8 cellular contexts compared by ENCODE assay signal in genomic region chr1:202135221-202135721, GRCh38. TPM values are rescaled to one million over a fixed set of nuclear protein-coding genes. Genes with fewer than 3 reads are reported as not detected.
DNase-seq lines count a peak whose midpoint lies in the region; ATAC-seq, FAIRE-seq and TF ChIP-seq lines count a peak whose summit lies in the region.

No MANE protein-coding gene starts in this region.

- ATAC-seq in HG03469 (IDR thresholded peaks at IDR 0.05; ENCODE audit: unreplicated experiment), result no peak

- peak; percentile 94 for TF ChIP-seq CTCF in D721Med (IDR thresholded peaks at IDR 0.05; ENCODE audit: insufficient read depth, missing control alignments)

- DNase-seq in D721Med (ENCODE audit: insufficient read length, low spot score), result peak; percentile 99
- DNase-seq in H4 (ENCODE audit: low spot score), result peak; percentile 53
- peak; percentile 63 to 64 for DNase-seq in NCI-H187 (lab: John Stamatoyannopoulos, UW)
- peak; percentile 43 for DNase-seq in T1000 (lab: John Stamatoyannopoulos, UW)
- peak; percentile 30 for DNase-seq in brain pericyte (ENCODE audit: low read depth, low spot score)
- DNase-seq in iPS-NIHi11 (ENCODE audit: low spot score), result peak; percentile 93
- DNase-seq in smooth muscle cell of the brain vasculature (ENCODE audit: low read depth, low spot score), result peak; percentile 40

- FAIRE-seq in D721Med (lab: Jason Lieb, UNC), result no peak

RNA-seq across cellular contexts. Expression of gene ARL8A, which starts 9.3 kb away (rescaled TPM):
- total RNA-seq in H4 (2014; rRNA removed; shearing (Covaris generic)), result 19.4 and 21.6 TPM in 2 replicates

RNA-seq across cellular contexts. Expression of gene GPR37L1, which starts 12.6 kb away (rescaled TPM):
- 0.02 TPM in 1 of 2 replicates, not detected in the other for total RNA-seq in H4 (2014; rRNA removed; shearing (Covaris generic))

RNA-seq across cellular contexts. Expression of gene PTPN7, which starts 25.1 kb away (rescaled TPM):
- total RNA-seq in H4 (2014; rRNA removed; shearing (Covaris generic)), result 0.12 TPM in 2 replicates

RNA-seq across cellular contexts. Expression of gene LGR6, which starts 58.3 kb away (rescaled TPM):
- 0.29 TPM in 1 of 2 replicates, not detected in the other for total RNA-seq in H4 (2014; rRNA removed; shearing (Covaris generic))

Comparison
In these comparisons a context has a peak if more than half of its experiments do, and no peak if none do; other contexts are left out.
1. DNase-seq: peak in every context shown above with its lines; median percentile 99 in D721Med; 93 in iPS-NIHi11; 64 in NCI-H187; 53 in H4; 43 in T1000; 40 in smooth muscle cell of the brain vasculature; 30 in brain pericyte.